In genomic region chr1:111422546-111423391, GRCh38 we compare ENCODE assay signal across 1 cellular context.
TF ChIP-seq lines count a peak whose summit lies in the region.

No MANE protein-coding gene starts in this region.

TF ChIP-seq in HepG2, 621 proteins besides CTCF, POLR2A, EP300 and RAD21 (continues in another document):
- TF ChIP-seq, protein P1, sequence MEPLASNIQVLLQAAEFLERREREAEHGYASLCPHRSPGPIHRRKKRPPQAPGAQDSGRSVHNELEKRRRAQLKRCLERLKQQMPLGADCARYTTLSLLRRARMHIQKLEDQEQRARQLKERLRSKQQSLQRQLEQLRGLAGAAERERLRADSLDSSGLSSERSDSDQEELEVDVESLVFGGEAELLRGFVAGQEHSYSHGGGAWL (CRISPR knock-in tag; IDR thresholded peaks at IDR 0.05), result no peak
- no peak for TF ChIP-seq ZNF34 (CRISPR knock-in tag; IDR thresholded peaks at IDR 0.05; ENCODE audit: borderline replicate concordance)
- no peak for TF ChIP-seq GATAD1 (CRISPR knock-in tag; IDR thresholded peaks at IDR 0.05)
- no peak for TF ChIP-seq MBNL3 (CRISPR knock-in tag; conservative IDR thresholded peaks at IDR 0.05)
- TF ChIP-seq BCL6 (CRISPR knock-in tag; IDR thresholded peaks at IDR 0.05), result peak; percentile 97
- no peak for TF ChIP-seq ZNF740 (CRISPR knock-in tag; IDR thresholded peaks at IDR 0.05)
- no peak for TF ChIP-seq SOX13 (IDR thresholded peaks at IDR 0.05)
- TF ChIP-seq SOX13 (CRISPR knock-in tag; conservative IDR thresholded peaks at IDR 0.05 in 1 of 2, IDR thresholded peaks at IDR 0.05 in 1 of 2), result peak in 1 of 2 experiments; percentile 21; a peak in 1 of 4 replicates
- no peak for TF ChIP-seq PTBP1 (IDR thresholded peaks at IDR 0.05; ENCODE audit: low read depth, low read length, poor library complexity, severe bottlenecking)
- no peak for TF ChIP-seq KDM1A (CRISPR knock-in tag; IDR thresholded peaks at IDR 0.05)
- TF ChIP-seq KAT7 (CRISPR knock-in tag; IDR thresholded peaks at IDR 0.05; ENCODE audit: borderline replicate concordance), result no peak
- no peak for TF ChIP-seq PHF20 (CRISPR knock-in tag; IDR thresholded peaks at IDR 0.05)
- TF ChIP-seq ZNF44 (CRISPR knock-in tag; IDR thresholded peaks at IDR 0.05), result peak; percentile 84; the same call in 1 of the 2 replicates
- TF ChIP-seq, protein P2, sequence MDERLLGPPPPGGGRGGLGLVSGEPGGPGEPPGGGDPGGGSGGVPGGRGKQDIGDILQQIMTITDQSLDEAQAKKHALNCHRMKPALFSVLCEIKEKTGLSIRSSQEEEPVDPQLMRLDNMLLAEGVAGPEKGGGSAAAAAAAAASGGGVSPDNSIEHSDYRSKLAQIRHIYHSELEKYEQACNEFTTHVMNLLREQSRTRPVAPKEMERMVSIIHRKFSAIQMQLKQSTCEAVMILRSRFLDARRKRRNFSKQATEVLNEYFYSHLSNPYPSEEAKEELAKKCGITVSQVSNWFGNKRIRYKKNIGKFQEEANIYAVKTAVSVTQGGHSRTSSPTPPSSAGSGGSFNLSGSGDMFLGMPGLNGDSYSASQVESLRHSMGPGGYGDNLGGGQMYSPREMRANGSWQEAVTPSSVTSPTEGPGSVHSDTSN (CRISPR knock-in tag; IDR thresholded peaks at IDR 0.05), result no peak
- TF ChIP-seq ZNF549 (CRISPR knock-in tag; IDR thresholded peaks at IDR 0.05), result no peak
- no peak for TF ChIP-seq U2AF2 (IDR thresholded peaks at IDR 0.05; ENCODE audit: low read depth, low read length)
- TF ChIP-seq MAFF (IDR thresholded peaks at IDR 0.05; ENCODE audit: low read depth, low read length), result no peak
- TF ChIP-seq ZNF556 (CRISPR knock-in tag; IDR thresholded peaks at IDR 0.05; ENCODE audit: borderline replicate concordance), result no peak
- TF ChIP-seq BCLAF1 (IDR thresholded peaks at IDR 0.05), result no peak
- TF ChIP-seq YEATS4 (CRISPR knock-in tag; IDR thresholded peaks at IDR 0.05; ENCODE audit: borderline replicate concordance), result no peak
- TF ChIP-seq ATRX (CRISPR knock-in tag; IDR thresholded peaks at IDR 0.05; ENCODE audit: borderline replicate concordance), result no peak
- no peak for TF ChIP-seq SPEN (CRISPR knock-in tag; IDR thresholded peaks at IDR 0.05; ENCODE audit: low read depth)
- no peak for TF ChIP-seq ZNF709 (CRISPR knock-in tag; IDR thresholded peaks at IDR 0.05)
- no peak for TF ChIP-seq CREB1 (IDR thresholded peaks at IDR 0.05)
- no peak for TF ChIP-seq CREB1 (CRISPR knock-in tag; IDR thresholded peaks at IDR 0.05)
- TF ChIP-seq, protein P3, sequence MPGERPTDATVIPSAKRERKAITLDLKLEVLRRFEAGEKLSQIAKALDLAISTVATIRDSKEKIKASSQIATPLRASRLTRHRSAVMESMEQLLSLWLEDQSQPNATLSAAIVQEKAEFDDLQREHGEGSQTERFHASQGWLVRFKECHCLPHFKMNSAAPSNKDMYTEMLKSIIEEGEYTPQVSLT (CRISPR knock-in tag; IDR thresholded peaks at IDR 0.05; ENCODE audit: borderline replicate concordance, low read depth), result no peak
- TF ChIP-seq JUND (CRISPR knock-in tag; IDR thresholded peaks at IDR 0.05), result no peak
- TF ChIP-seq ATF7-NPFF (CRISPR knock-in tag; IDR thresholded peaks at IDR 0.05; ENCODE audit: low read depth), result peak; percentile 55; the same call in 1 of the 2 replicates
- 0 out of 2 replicates have a peak, but pooled peaks have one; percentile 31 for TF ChIP-seq SMAD9 (CRISPR knock-in tag; IDR thresholded peaks at IDR 0.05)
- no peak for TF ChIP-seq ZNF121 (CRISPR knock-in tag; IDR thresholded peaks at IDR 0.05)
- no peak for TF ChIP-seq GABPB1 (CRISPR knock-in tag; IDR thresholded peaks at IDR 0.05)
- TF ChIP-seq ZNF839 (CRISPR knock-in tag; IDR thresholded peaks at IDR 0.05; ENCODE audit: borderline replicate concordance), result no peak
- 0 out of 2 replicates have a peak, but pooled peaks have one; percentile 7 for TF ChIP-seq NFYB (CRISPR knock-in tag; IDR thresholded peaks at IDR 0.05)
- TF ChIP-seq ZNF33A (CRISPR knock-in tag; IDR thresholded peaks at IDR 0.05; ENCODE audit: borderline replicate concordance), result no peak
- TF ChIP-seq ESRRA (CRISPR knock-in tag; IDR thresholded peaks at IDR 0.05; ENCODE audit: low read depth), result no peak
- TF ChIP-seq ZNF207 (IDR thresholded peaks at IDR 0.05; ENCODE audit: borderline replicate concordance), result no peak
- TF ChIP-seq IRF2 (CRISPR knock-in tag; IDR thresholded peaks at IDR 0.05), result peak; percentile 54; the same call in 1 of the 2 replicates
- TF ChIP-seq, protein P4, sequence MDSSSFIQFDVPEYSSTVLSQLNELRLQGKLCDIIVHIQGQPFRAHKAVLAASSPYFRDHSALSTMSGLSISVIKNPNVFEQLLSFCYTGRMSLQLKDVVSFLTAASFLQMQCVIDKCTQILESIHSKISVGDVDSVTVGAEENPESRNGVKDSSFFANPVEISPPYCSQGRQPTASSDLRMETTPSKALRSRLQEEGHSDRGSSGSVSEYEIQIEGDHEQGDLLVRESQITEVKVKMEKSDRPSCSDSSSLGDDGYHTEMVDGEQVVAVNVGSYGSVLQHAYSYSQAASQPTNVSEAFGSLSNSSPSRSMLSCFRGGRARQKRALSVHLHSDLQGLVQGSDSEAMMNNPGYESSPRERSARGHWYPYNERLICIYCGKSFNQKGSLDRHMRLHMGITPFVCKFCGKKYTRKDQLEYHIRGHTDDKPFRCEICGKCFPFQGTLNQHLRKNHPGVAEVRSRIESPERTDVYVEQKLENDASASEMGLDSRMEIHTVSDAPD (CRISPR knock-in tag; IDR thresholded peaks at IDR 0.05), result peak; percentile 47; the same call in 1 of the 2 replicates
- TF ChIP-seq NBN (conservative IDR thresholded peaks at IDR 0.05), result no peak
- no peak for TF ChIP-seq ZNF362 (CRISPR knock-in tag; IDR thresholded peaks at IDR 0.05; ENCODE audit: borderline replicate concordance)
- no peak for TF ChIP-seq CENPX (CRISPR knock-in tag; IDR thresholded peaks at IDR 0.05)
- TF ChIP-seq ZSCAN29 (CRISPR knock-in tag; conservative IDR thresholded peaks at IDR 0.05), result no peak
- TF ChIP-seq NPAS2 (CRISPR knock-in tag; IDR thresholded peaks at IDR 0.05; ENCODE audit: borderline replicate concordance), result no peak
- TF ChIP-seq SOX6 (IDR thresholded peaks at IDR 0.05), result no peak
- TF ChIP-seq SOX6 (CRISPR knock-in tag; IDR thresholded peaks at IDR 0.05), result peak; percentile 54
- no peak for TF ChIP-seq ZNF326 (CRISPR knock-in tag; IDR thresholded peaks at IDR 0.05; ENCODE audit: borderline replicate concordance)
- TF ChIP-seq ZFP36 (IDR thresholded peaks at IDR 0.05; ENCODE audit: borderline replicate concordance, low read depth, low read length, partially characterized antibody), result no peak
- no peak for TF ChIP-seq DR1 (CRISPR knock-in tag; IDR thresholded peaks at IDR 0.05)
- TF ChIP-seq, protein P5, sequence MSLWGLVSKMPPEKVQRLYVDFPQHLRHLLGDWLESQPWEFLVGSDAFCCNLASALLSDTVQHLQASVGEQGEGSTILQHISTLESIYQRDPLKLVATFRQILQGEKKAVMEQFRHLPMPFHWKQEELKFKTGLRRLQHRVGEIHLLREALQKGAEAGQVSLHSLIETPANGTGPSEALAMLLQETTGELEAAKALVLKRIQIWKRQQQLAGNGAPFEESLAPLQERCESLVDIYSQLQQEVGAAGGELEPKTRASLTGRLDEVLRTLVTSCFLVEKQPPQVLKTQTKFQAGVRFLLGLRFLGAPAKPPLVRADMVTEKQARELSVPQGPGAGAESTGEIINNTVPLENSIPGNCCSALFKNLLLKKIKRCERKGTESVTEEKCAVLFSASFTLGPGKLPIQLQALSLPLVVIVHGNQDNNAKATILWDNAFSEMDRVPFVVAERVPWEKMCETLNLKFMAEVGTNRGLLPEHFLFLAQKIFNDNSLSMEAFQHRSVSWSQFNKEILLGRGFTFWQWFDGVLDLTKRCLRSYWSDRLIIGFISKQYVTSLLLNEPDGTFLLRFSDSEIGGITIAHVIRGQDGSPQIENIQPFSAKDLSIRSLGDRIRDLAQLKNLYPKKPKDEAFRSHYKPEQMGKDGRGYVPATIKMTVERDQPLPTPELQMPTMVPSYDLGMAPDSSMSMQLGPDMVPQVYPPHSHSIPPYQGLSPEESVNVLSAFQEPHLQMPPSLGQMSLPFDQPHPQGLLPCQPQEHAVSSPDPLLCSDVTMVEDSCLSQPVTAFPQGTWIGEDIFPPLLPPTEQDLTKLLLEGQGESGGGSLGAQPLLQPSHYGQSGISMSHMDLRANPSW (CRISPR knock-in tag; IDR thresholded peaks at IDR 0.05; ENCODE audit: borderline replicate concordance), result no peak
- no peak for TF ChIP-seq EED (CRISPR knock-in tag; IDR thresholded peaks at IDR 0.05)
- TF ChIP-seq GZF1 (CRISPR knock-in tag; IDR thresholded peaks at IDR 0.05), result no peak
- no peak for TF ChIP-seq ZNF383 (CRISPR knock-in tag; IDR thresholded peaks at IDR 0.05; ENCODE audit: borderline replicate concordance)
- no peak for TF ChIP-seq ATF1 (CRISPR knock-in tag; IDR thresholded peaks at IDR 0.05)
- no peak for TF ChIP-seq ZNF160 (CRISPR knock-in tag; IDR thresholded peaks at IDR 0.05)
- TF ChIP-seq UBTF (CRISPR knock-in tag; IDR thresholded peaks at IDR 0.05), result peak; percentile 74
- TF ChIP-seq SRF (IDR thresholded peaks at IDR 0.05; ENCODE audit: low read depth, low read length), result no peak
- no peak for TF ChIP-seq ZFAT (CRISPR knock-in tag; conservative IDR thresholded peaks at IDR 0.05)
- TF ChIP-seq HNRNPLL (IDR thresholded peaks at IDR 0.05; ENCODE audit: low read depth, low read length, poor library complexity, severe bottlenecking), result no peak
- no peak for TF ChIP-seq SIN3A (IDR thresholded peaks at IDR 0.05; ENCODE audit: borderline replicate concordance, low read depth, low read length)
